ENCODE assay signal across 17 cellular contexts in genomic region chr2:156511803-156512202, GRCh38.
DNase-seq lines count a peak whose midpoint lies in the region; ATAC-seq and TF ChIP-seq lines count a peak whose summit lies in the region.
"Had no signal": no experiment of that assay in that cellular context is flagged by ENCODE, and none has a peak within 500 bp of the region (broad histone marks: within the 10 kb centered on the region; RNA-seq: fewer than 3 reads in every experiment).

No MANE protein-coding gene starts in this region.

- intact Hi-C loops in Calu3 (cut with micrococcal nuclease; ENCODE audit: unreplicated experiment), result no loop called here

- ATAC-seq in GM19035 (IDR thresholded peaks at IDR 0.05; ENCODE audit: unreplicated experiment) (peak; percentile 77), GM21723 (IDR thresholded peaks at IDR 0.05; ENCODE audit: unreplicated experiment) (peak; percentile 76), HG03066 (IDR thresholded peaks at IDR 0.05; ENCODE audit: low read depth, unreplicated experiment) (peak; percentile 58)
- ATAC-seq in stimulated activated effector memory CD8-positive, alpha-beta T cell treated with anti-CD3 and anti-CD28 coated beads, Interleukin-12 subunit alpha, Interleukin-12 subunit beta, amount 100 ng/mL, for 72 hours, result no peak
- ATAC-seq: HepG2, Panc1, WTC11 had no signal

- TF ChIP-seq CTCF in Calu3 (IDR thresholded peaks at IDR 0.05; ENCODE audit: unreplicated experiment), result no peak

- peaks cover 35% of the 10 kb centered on the region for H3K36me3 Mint-ChIP-seq in stimulated activated effector memory CD8-positive, alpha-beta T cell treated with anti-CD3 and anti-CD28 coated beads, Interleukin-12 subunit alpha, Interleukin-12 subunit beta, amount 100 ng/mL, for 72 hours
- peaks cover 4% of the 10 kb centered on the region for H3K36me3 Mint-ChIP-seq in Calu3 (ENCODE audit: insufficient read depth, unreplicated experiment)

- H3K27ac Mint-ChIP-seq in stimulated activated effector memory CD8-positive, alpha-beta T cell treated with anti-CD3 and anti-CD28 coated beads, Interleukin-12 subunit alpha, Interleukin-12 subunit beta, amount 100 ng/mL, for 72 hours, result peak overlapping the region; percentile 54
- H3K27ac Mint-ChIP-seq in Calu3 (ENCODE audit: unreplicated experiment), result no peak overlapping the region
- H3K27ac Mint-ChIP-seq: activated naive CD8-positive, alpha-beta T cell treated with anti-CD3 and anti-CD28 coated beads for 36 hours; progenitor cell of endocrine pancreas; WTC11 had no signal

- DNase-seq in stimulated activated effector memory CD8-positive, alpha-beta T cell treated with anti-CD3 and anti-CD28 coated beads, Interleukin-12 subunit alpha, Interleukin-12 subunit beta, amount 100 ng/mL, for 72 hours (ENCODE audit: low spot score in 2 of 2), result no peak
- DNase-seq in AG08395 (ENCODE audit: low spot score) (no peak), Calu3 (no peak), NCI-H1048 (lab: John Stamatoyannopoulos, UW) (no peak), NCI-H2081 (lab: John Stamatoyannopoulos, UW) (no peak)
- DNase-seq: activated naive CD8-positive, alpha-beta T cell treated with anti-CD3 and anti-CD28 coated beads for 36 hours; glutamatergic neuron; HFFc6; SW 1271 had no signal

- H3K4me1 Mint-ChIP-seq in stimulated activated effector memory CD8-positive, alpha-beta T cell treated with anti-CD3 and anti-CD28 coated beads, Interleukin-12 subunit alpha, Interleukin-12 subunit beta, amount 100 ng/mL, for 72 hours, result no peaks in the 10 kb centered on the region
- H3K4me1 Mint-ChIP-seq in Calu3 (ENCODE audit: low read depth, unreplicated experiment), result no peaks in the 10 kb centered on the region
- H3K4me1 Mint-ChIP-seq: central memory CD8-positive, alpha-beta T cell; WTC11 had no signal

- H3K9me3 Mint-ChIP-seq in stimulated activated effector memory CD8-positive, alpha-beta T cell treated with anti-CD3 and anti-CD28 coated beads, Interleukin-12 subunit alpha, Interleukin-12 subunit beta, amount 100 ng/mL, for 72 hours, result no peaks in the 10 kb centered on the region
- H3K9me3 Mint-ChIP-seq in Calu3 (ENCODE audit: low read depth, unreplicated experiment), result no peaks in the 10 kb centered on the region
- H3K9me3 Mint-ChIP-seq: activated naive CD8-positive, alpha-beta T cell treated with anti-CD3 and anti-CD28 coated beads for 36 hours; central memory CD8-positive, alpha-beta T cell; HFFc6; WTC11 had no signal

- H3K4me3 Mint-ChIP-seq in stimulated activated effector memory CD8-positive, alpha-beta T cell treated with anti-CD3 and anti-CD28 coated beads, Interleukin-12 subunit alpha, Interleukin-12 subunit beta, amount 100 ng/mL, for 72 hours, result no peak overlapping the region
- H3K4me3 Mint-ChIP-seq in Calu3 (ENCODE audit: low read depth, unreplicated experiment), result no peak overlapping the region
- H3K4me3 Mint-ChIP-seq: activated naive CD8-positive, alpha-beta T cell treated with anti-CD3 and anti-CD28 coated beads for 36 hours; central memory CD8-positive, alpha-beta T cell; HFFc6; WTC11 had no signal

- H3K27me3 Mint-ChIP-seq in Calu3 (ENCODE audit: unreplicated experiment), result no peaks in the 10 kb centered on the region
- H3K27me3 Mint-ChIP-seq: activated naive CD8-positive, alpha-beta T cell treated with anti-CD3 and anti-CD28 coated beads for 36 hours; central memory CD8-positive, alpha-beta T cell; progenitor cell of endocrine pancreas had no signal

- CTCF ChIA-PET in Calu3 (lab: Charles Lee), result no interaction called here

- no TSS peak for BruUV-seq in Calu3 (replicated peaks; lab: Mats Ljungman, UMichigan)
